ENCODE assay signal across 8 cellular contexts in the genomic region with DNA sequence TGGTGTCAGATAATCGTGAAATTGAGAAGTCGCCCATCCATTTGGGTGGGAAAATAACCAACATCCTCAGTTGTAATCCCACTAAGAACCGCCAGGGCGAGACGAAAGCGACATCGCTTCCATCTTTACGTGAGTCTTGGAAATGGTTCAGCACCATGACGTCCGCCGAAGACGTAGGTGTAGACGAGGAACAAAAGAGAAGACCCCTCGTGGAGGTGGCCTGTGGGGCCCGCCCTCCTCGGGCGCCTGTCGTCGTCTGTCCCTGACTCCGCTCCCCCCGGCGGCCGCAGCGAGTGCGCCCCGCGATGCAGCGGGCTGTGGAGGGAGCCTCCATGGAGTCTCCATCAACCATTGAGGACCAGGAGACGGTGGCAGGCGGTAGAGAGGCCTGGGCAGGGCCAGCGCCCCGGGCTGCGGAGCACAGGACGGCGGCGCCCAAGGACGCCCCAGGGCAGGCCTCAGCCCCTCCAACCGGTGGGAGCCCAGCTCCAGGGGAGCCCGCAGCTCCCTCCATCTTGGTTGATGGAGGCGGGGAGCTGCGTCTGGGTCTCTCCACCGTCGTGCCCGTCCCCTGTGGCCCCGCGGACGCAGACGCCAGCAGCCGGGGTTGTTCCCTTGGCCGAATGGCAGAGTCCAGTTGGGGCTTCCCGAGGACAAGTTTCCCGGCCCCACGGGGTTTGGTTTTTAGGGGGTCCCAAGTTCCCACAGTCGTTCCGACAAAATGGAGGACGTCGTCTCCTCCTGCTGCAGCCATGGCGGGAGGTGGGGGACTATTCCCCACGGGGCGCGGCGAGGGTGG. TPM values are rescaled to one million over a fixed set of nuclear protein-coding genes. Genes with fewer than 3 reads are reported as not detected.
A peak's percentile ranks its signal among the peaks of the same experiment; 100 is the strongest.
DNase-seq lines count a peak whose midpoint lies in the region; ATAC-seq and TF ChIP-seq lines count a peak whose summit lies in the region.

No MANE protein-coding gene starts in this region.

- TF ChIP-seq CTCF in RWPE2 (IDR thresholded peaks at IDR 0.05; ENCODE audit: poor library complexity, severe bottlenecking): peak; percentile 65

- H3K4me1 Mint-ChIP-seq in CD8-positive, alpha-beta memory T cell: peaks cover 26 to 36% (median 30%) of the 10 kb centered on the region in 3 donors
- H3K4me1 Mint-ChIP-seq in activated naive CD4-positive, alpha-beta T cell treated with anti-CD3 and anti-CD28 coated beads for 36 hours (ENCODE audit: low read depth): peaks cover 23% of the 10 kb centered on the region

- peak overlapping the region; percentile 77 for H3K4me3 ChIP-seq in CD8-positive, alpha-beta memory T cell (ENCODE audit: low read length)
- peak overlapping the region; percentile 88 for H3K4me3 ChIP-seq in Jurkat, Clone E6-1 (ENCODE audit: low read length)
- H3K4me3 ChIP-seq in RWPE2 (ENCODE audit: severe bottlenecking): peak overlapping the region; percentile 93

- POLR2A ChIA-PET in CD8-positive, alpha-beta memory T cell (lab: Charles Lee): interaction anchor here (0.5 to 2.7 kb wide), 3 partner anchors 93 to 175 kb away, joined by 5 to 11 read pairs (median 10); partner anchors contain the start of genes PSPC1 and ZMYM5

- H3K27me3 ChIP-seq in CD8-positive, alpha-beta memory T cell (ENCODE audit: insufficient read depth, low read length, poor library complexity, severe bottlenecking): no peaks in the 10 kb centered on the region
- H3K27me3 ChIP-seq in RWPE2 (ENCODE audit: insufficient read depth, poor library complexity, severe bottlenecking): no peaks in the 10 kb centered on the region

- no peaks in the 10 kb centered on the region for H3K9me3 Mint-ChIP-seq in CD8-positive, alpha-beta memory T cell
- no peaks in the 10 kb centered on the region for H3K9me3 Mint-ChIP-seq in activated naive CD4-positive, alpha-beta T cell treated with anti-CD3 and anti-CD28 coated beads for 36 hours

- H3K36me3 ChIP-seq in CD8-positive, alpha-beta memory T cell (ENCODE audit: insufficient read depth, low read length): peaks cover 7% of the 10 kb centered on the region
- peaks cover 20% of the 10 kb centered on the region for H3K36me3 ChIP-seq in RWPE2 (ENCODE audit: low read depth)

- ATAC-seq in GM21360 (IDR thresholded peaks at IDR 0.05; ENCODE audit: unreplicated experiment) (peak; percentile 27), RWPE2 (ENCODE audit: low read depth) (peak; percentile 4; the same call in 2 of the 3 replicates)

- DNase-seq in CD8-positive, alpha-beta memory T cell: peak; percentile 70 to 92 (median 84)
- peak; percentile 92 for DNase-seq in Jurkat, Clone E6-1 (ENCODE audit: low read depth, low spot score)
- DNase-seq in RWPE2 (ENCODE audit: low spot score) (peak; percentile 61), globus pallidus (ENCODE audit: low spot score) (peak; percentile 76), nucleus accumbens (lab: John Stamatoyannopoulos, UW) (peak in 55 of 56 donors; percentile 17 to 92 (median 76)), substantia nigra (lab: John Stamatoyannopoulos, UW) (peak; percentile 5 to 92 (median 66))
- DNase-seq in activated naive CD4-positive, alpha-beta T cell treated with anti-CD3 and anti-CD28 coated beads for 36 hours: peak; percentile 88

- CTCF ChIA-PET in CD8-positive, alpha-beta memory T cell (lab: Charles Lee): interaction anchor here (0.6 to 1.3 kb wide), 7 partner anchors 8 to 324 kb away, joined by 3 to 6 read pairs (median 4); partner anchors contain the start of genes MPHOSPH8 and ZMYM5
- CTCF ChIA-PET in activated naive CD4-positive, alpha-beta T cell treated with anti-CD3 and anti-CD28 coated beads for 36 hours (lab: Charles Lee): interaction anchor here (0.6 kb wide), 2 partner anchors 30 to 49 kb away, joined by 3 read pairs; no protein-coding TSS in a partner anchor

- peaks cover 0 to 1% of the 10 kb centered on the region in 2 donors for H3K27me3 Mint-ChIP-seq in CD8-positive, alpha-beta memory T cell
- no peaks in the 10 kb centered on the region for H3K27me3 Mint-ChIP-seq in activated naive CD4-positive, alpha-beta T cell treated with anti-CD3 and anti-CD28 coated beads for 36 hours (ENCODE audit: low read depth)

- peaks cover 0 to 29% (median 3%) of the 10 kb centered on the region in 3 donors for H3K36me3 Mint-ChIP-seq in CD8-positive, alpha-beta memory T cell
- H3K36me3 Mint-ChIP-seq in activated naive CD4-positive, alpha-beta T cell treated with anti-CD3 and anti-CD28 coated beads for 36 hours (ENCODE audit: low read depth): peaks cover 2% of the 10 kb centered on the region

- H3K4me1 ChIP-seq in CD8-positive, alpha-beta memory T cell (ENCODE audit: insufficient read depth, low read length): peaks cover 26% of the 10 kb centered on the region
- H3K4me1 ChIP-seq in RWPE2 (ENCODE audit: insufficient read depth, poor library complexity, severe bottlenecking): peaks cover 19% of the 10 kb centered on the region

- H3K4me3 Mint-ChIP-seq in CD8-positive, alpha-beta memory T cell: peak overlapping the region; percentile 86 to 99 (median 89)
- peak overlapping the region; percentile 95 for H3K4me3 Mint-ChIP-seq in activated naive CD4-positive, alpha-beta T cell treated with anti-CD3 and anti-CD28 coated beads for 36 hours

- H3K27ac ChIP-seq in CD8-positive, alpha-beta memory T cell (ENCODE audit: low read depth, low read length): peak overlapping the region; percentile 87
- H3K27ac ChIP-seq in RWPE2 (ENCODE audit: poor library complexity, severe bottlenecking) (peak overlapping the region; percentile 83), substantia nigra (ENCODE audit: low read depth, low read length, poor library complexity, severe bottlenecking) (peak overlapping the region; percentile 98)

- no peaks in the 10 kb centered on the region for H3K9me3 ChIP-seq in CD8-positive, alpha-beta memory T cell (ENCODE audit: low read length)
- H3K9me3 ChIP-seq in RWPE2 (ENCODE audit: severe bottlenecking): no peaks in the 10 kb centered on the region

- intact Hi-C loops in activated naive CD4-positive, alpha-beta T cell treated with anti-CD3 and anti-CD28 coated beads for 36 hours (cut with micrococcal nuclease): loop anchor here (1.0 to 5.0 kb wide), 5 partner anchors 93 to 1645 kb away; partner anchors contain the start of genes CRYL1, EEF1AKMT1 and MICU2

- H3K27ac Mint-ChIP-seq in CD8-positive, alpha-beta memory T cell: peak overlapping the region; percentile 88 to 99 (median 94)
- peak overlapping the region; percentile 85 for H3K27ac Mint-ChIP-seq in activated naive CD4-positive, alpha-beta T cell treated with anti-CD3 and anti-CD28 coated beads for 36 hours

RNA-seq across cellular contexts. Expression of gene ZMYM2, which starts 1.0 kb away (rescaled TPM):
- total RNA-seq in CD8-positive, alpha-beta memory T cell: 10 to 100 TPM; 41.4 to 42.1 TPM
- 13.2 TPM for polyA plus RNA-seq in CD8-positive, alpha-beta memory T cell
- 48.9 TPM for polyA plus RNA-seq in Jurkat, Clone E6-1 (2012; ENCODE audit: insufficient read depth, insufficient read length)
- 10 to 100 TPM; 38.9 to 42.9 TPM for total RNA-seq in activated naive CD4-positive, alpha-beta T cell treated with anti-CD3 and anti-CD28 coated beads for 36 hours

Comparison
In these comparisons a context has a peak if more than half of its experiments do, and no peak if none do; other contexts are left out.
1. Peak in every context shown above with its lines: DNase-seq, ATAC-seq, H3K4me3 ChIP-seq and H3K27ac ChIP-seq.